ENCODE assay signal across 20 cellular contexts in the genomic region with DNA sequence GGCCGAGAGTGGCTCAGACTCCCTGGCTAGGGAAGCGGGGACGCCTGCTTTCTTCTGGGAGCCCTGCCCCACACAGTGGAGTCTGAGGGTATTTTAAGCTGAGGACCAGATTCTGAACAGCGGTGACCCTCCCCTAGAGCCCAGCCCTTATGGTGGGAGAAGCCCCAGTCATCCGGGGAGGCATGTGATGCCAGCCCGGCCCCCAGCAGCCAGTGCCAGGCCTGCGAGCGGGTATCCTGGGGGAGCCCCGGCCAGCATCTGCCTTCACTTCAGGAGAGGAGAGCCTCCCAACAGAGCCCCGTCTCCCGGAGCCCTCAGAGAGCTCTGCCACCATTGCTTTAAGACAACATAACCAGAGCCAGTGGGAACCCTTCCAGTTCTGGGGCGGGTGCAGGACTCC. TPM values are rescaled to one million over a fixed set of nuclear protein-coding genes. Genes with fewer than 3 reads are reported as not detected.
DNase-seq lines count a peak whose midpoint lies in the region; ATAC-seq and TF ChIP-seq lines count a peak whose summit lies in the region.
"Had no signal": no experiment of that assay in that cellular context is flagged by ENCODE, and none has a peak within 500 bp of the region (broad histone marks: within the 10 kb centered on the region; RNA-seq: fewer than 3 reads in every experiment).

No MANE protein-coding gene starts in this region.

- H3K4me1 ChIP-seq in SK-N-SH (ENCODE audit: control insufficient read depth in 1 of 2, insufficient read depth in 2 of 2, low read depth in 1 of 2, low read length in 1 of 2), result no peaks in the 10 kb centered on the region
- H3K4me1 ChIP-seq in Panc1 (ENCODE audit: control insufficient read depth, insufficient read depth, low read length), result peaks cover 15% of the 10 kb centered on the region
- H3K4me1 ChIP-seq in osteoblast (ENCODE audit: insufficient read depth, low read length), result no peaks in the 10 kb centered on the region

- TF ChIP-seq CTCF in SK-N-SH (IDR thresholded peaks at IDR 0.05) (no peak), Panc1 (IDR thresholded peaks at IDR 0.05) (no peak), osteoblast (IDR thresholded peaks at IDR 0.05; ENCODE audit: extremely low read depth, low read depth, low read length) (no peak)

- no peak for TF ChIP-seq EP300 in SK-N-SH (IDR thresholded peaks at IDR 0.05; ENCODE audit: borderline replicate concordance in 1 of 2, low read depth in 1 of 2, low read length in 1 of 2)

- H3K79me2 ChIP-seq in SK-N-SH (ENCODE audit: insufficient read depth) (no peaks in the 10 kb centered on the region), osteoblast (ENCODE audit: insufficient read depth, low read length) (no peaks in the 10 kb centered on the region)

- no peak overlapping the region for H2AFZ ChIP-seq in SK-N-SH (ENCODE audit: low read depth)
- no peak overlapping the region for H2AFZ ChIP-seq in osteoblast (ENCODE audit: low read length)

- no peak for TF ChIP-seq RAD21 in SK-N-SH (IDR thresholded peaks at IDR 0.05; ENCODE audit: low read length)

- H3F3A ChIP-seq in SK-N-SH (replicated peaks; ENCODE audit: insufficient read depth), result no peaks in the 10 kb centered on the region

- H3K4me2 ChIP-seq in SK-N-SH (no peak overlapping the region), osteoblast (ENCODE audit: insufficient read depth, low read length) (no peak overlapping the region)

- no peak for ATAC-seq in SK-N-SH treated with all-trans-retinoic acid at 6 μM for 48 hours
- no peak for ATAC-seq in Panc1
- no peak for ATAC-seq in GM19397 (IDR thresholded peaks at IDR 0.05; ENCODE audit: unreplicated experiment)
- ATAC-seq: HCT116 had no signal

- H3K27me3 ChIP-seq in SK-N-SH (ENCODE audit: insufficient read depth) (no peaks in the 10 kb centered on the region), Panc1 (ENCODE audit: control insufficient read depth, insufficient read depth, low read length) (no peaks in the 10 kb centered on the region), osteoblast (ENCODE audit: insufficient read depth, low read length) (no peaks in the 10 kb centered on the region)

- H3K4me3 Mint-ChIP-seq in dendritic cell treated with granulocyte-macrophage colony-stimulating factor and Interleukin-4, amounts not matched to agents 40 ng/mL and 50 ng/mL, for 4 days, result no peak overlapping the region
- H3K4me3 Mint-ChIP-seq: CD4-positive, alpha-beta memory T cell; H9; HFFc6 had no signal

- no TSS peak for BruUV-seq in Panc1 (replicated peaks; lab: Mats Ljungman, UMichigan)

- intact Hi-C loops in Panc1 (cut with micrococcal nuclease; ENCODE audit: unreplicated experiment), result no loop called here
- intact Hi-C loops in dendritic cell treated with granulocyte-macrophage colony-stimulating factor and Interleukin-4, amounts not matched to agents 40 ng/mL and 50 ng/mL, for 4 days (cut with micrococcal nuclease), result no loop called here

- H4K20me1 ChIP-seq in SK-N-SH (ENCODE audit: insufficient read depth) (no peaks in the 10 kb centered on the region), osteoblast (ENCODE audit: insufficient read depth, low read length) (no peaks in the 10 kb centered on the region)

- H3K27ac Mint-ChIP-seq in dendritic cell treated with granulocyte-macrophage colony-stimulating factor and Interleukin-4, amounts not matched to agents 40 ng/mL and 50 ng/mL, for 4 days, result peak overlapping the region; percentile 55
- H3K27ac Mint-ChIP-seq: CD4-positive, alpha-beta memory T cell; H9; HFFc6 had no signal

- H3K9me3 ChIP-seq in SK-N-SH (no peaks in the 10 kb centered on the region), Panc1 (ENCODE audit: control insufficient read depth, insufficient read depth, low read depth, low read length) (no peaks in the 10 kb centered on the region), osteoblast (ENCODE audit: low read depth, low read length) (no peaks in the 10 kb centered on the region)

- no peaks in the 10 kb centered on the region for H3K9me3 Mint-ChIP-seq in dendritic cell treated with granulocyte-macrophage colony-stimulating factor and Interleukin-4, amounts not matched to agents 40 ng/mL and 50 ng/mL, for 4 days

- POLR2A ChIA-PET in SK-N-SH (lab: Yijun Ruan, JAX), result no interaction called here
- POLR2A ChIA-PET in Panc1 (lab: Charles Lee), result no interaction called here

- H3K9ac ChIP-seq in SK-N-SH, result no peak overlapping the region

- no peak overlapping the region for H3K27ac ChIP-seq in SK-N-SH (ENCODE audit: low read depth in 2 of 2, low read length in 1 of 2)
- peak overlapping the region; percentile 42; the same call in 1 of the 2 replicates for H3K27ac ChIP-seq in Panc1 (ENCODE audit: low read length)
- no peak overlapping the region for H3K27ac ChIP-seq in osteoblast (ENCODE audit: low read depth, low read length)
- H3K27ac ChIP-seq: 22Rv1 had no signal

- DNase-seq in SK-N-SH (peak; percentile 40), Panc1 (ENCODE audit: low read depth, low spot score) (no peak), osteoblast (ENCODE audit: insufficient read length, low spot score, missing footprints) (peak; percentile 55), epidermal melanocyte (ENCODE audit: insufficient read length, low spot score) (no peak), retina (no peak)
- DNase-seq: C1 segment of cervical spinal cord; Calu3; CD4-positive, alpha-beta memory T cell; COR-L47; DMS53; DMS79 treated with DMSO at 0.1 percent for 48 hours; GF-D8; GOT3; H9; HFFc6 had no signal

- H3K27me3 Mint-ChIP-seq in dendritic cell treated with granulocyte-macrophage colony-stimulating factor and Interleukin-4, amounts not matched to agents 40 ng/mL and 50 ng/mL, for 4 days, result peaks cover 11% of the 10 kb centered on the region

- no peaks in the 10 kb centered on the region for H3K36me3 Mint-ChIP-seq in dendritic cell treated with granulocyte-macrophage colony-stimulating factor and Interleukin-4, amounts not matched to agents 40 ng/mL and 50 ng/mL, for 4 days (ENCODE audit: low read depth)
- H3K36me3 Mint-ChIP-seq: CD4-positive, alpha-beta memory T cell had no signal

- no peaks in the 10 kb centered on the region for H3K36me3 ChIP-seq in SK-N-SH (replicated peaks in 1 of 2; ENCODE audit: control insufficient read depth in 1 of 2, insufficient read depth in 2 of 2, low read length in 1 of 2)
- H3K36me3 ChIP-seq in Panc1 (ENCODE audit: control insufficient read depth, insufficient read depth, low read length), result no peaks in the 10 kb centered on the region
- no peaks in the 10 kb centered on the region for H3K36me3 ChIP-seq in osteoblast (ENCODE audit: insufficient read depth, low read length)

- H3K4me1 Mint-ChIP-seq in dendritic cell treated with granulocyte-macrophage colony-stimulating factor and Interleukin-4, amounts not matched to agents 40 ng/mL and 50 ng/mL, for 4 days (ENCODE audit: low read depth), result peaks cover 52% of the 10 kb centered on the region

- CTCF ChIA-PET in SK-N-SH (lab: Yijun Ruan, JAX), result interaction anchor here (1.4 kb wide), 1 partner anchor 22 kb away, joined by 4 read pairs; no protein-coding TSS in a partner anchor
- CTCF ChIA-PET in Panc1 (lab: Charles Lee), result no interaction called here

- no peak overlapping the region for H3K4me3 ChIP-seq in SK-N-SH (ENCODE audit: low read depth in 2 of 2, low read length in 1 of 2)
- H3K4me3 ChIP-seq in Panc1 (ENCODE audit: low read depth in 2 of 2, low read length in 2 of 2), result no peak overlapping the region
- H3K4me3 ChIP-seq in osteoblast (ENCODE audit: insufficient read depth, low read length), result no peak overlapping the region

- WGBS in SK-N-SH (ENCODE audit: low lambda C conversion rate), result 75% methylated on average over 7 of the region's 12 CpGs

- in situ Hi-C loops in Panc1 (cut with HindIII; ENCODE audit: low pct_unique_long_range_greater_than_20kb, low sequenced_read_pairs), result no loop called here

- no peaks in the 10 kb centered on the region for H3K9me2 ChIP-seq in SK-N-SH

TF ChIP-seq in SK-N-SH, 30 proteins besides CTCF, POLR2A, EP300 and RAD21 (continues in another document):
- TF ChIP-seq NFIC (IDR thresholded peaks at IDR 0.05; ENCODE audit: borderline replicate concordance), result no peak
- TF ChIP-seq, protein P1, sequence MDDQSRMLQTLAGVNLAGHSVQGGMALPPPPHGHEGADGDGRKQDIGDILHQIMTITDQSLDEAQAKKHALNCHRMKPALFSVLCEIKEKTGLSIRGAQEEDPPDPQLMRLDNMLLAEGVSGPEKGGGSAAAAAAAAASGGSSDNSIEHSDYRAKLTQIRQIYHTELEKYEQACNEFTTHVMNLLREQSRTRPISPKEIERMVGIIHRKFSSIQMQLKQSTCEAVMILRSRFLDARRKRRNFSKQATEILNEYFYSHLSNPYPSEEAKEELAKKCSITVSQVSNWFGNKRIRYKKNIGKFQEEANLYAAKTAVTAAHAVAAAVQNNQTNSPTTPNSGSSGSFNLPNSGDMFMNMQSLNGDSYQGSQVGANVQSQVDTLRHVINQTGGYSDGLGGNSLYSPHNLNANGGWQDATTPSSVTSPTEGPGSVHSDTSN (IDR thresholded peaks at IDR 0.05), result no peak

TF ChIP-seq in SK-N-SH treated with all-trans-retinoic acid at 6 μM for 48 hours, 23 proteins besides CTCF, POLR2A, EP300 and RAD21:
- no peak for TF ChIP-seq ZFP3 (CRISPR knock-in tag; IDR thresholded peaks at IDR 0.05)

RNA-seq across cellular contexts. Expression of gene DNAJB6, which starts 41.5 kb away (rescaled TPM):
- 176 and 185 TPM in 2 replicates for polyA plus RNA-seq in SK-N-SH (2012; rRNA removed)
- polyA plus RNA-seq in SK-N-SH (2012; cell fraction: cytosol; rRNA removed), result 211 and 219 TPM in 2 replicates
- 138 and 185 TPM in 2 replicates for polyA plus RNA-seq in SK-N-SH (2012; cell fraction: nucleus; rRNA removed)
- total RNA-seq in Panc1 (2021; ENCODE audit: unreplicated experiment), result 201 TPM
- 278 TPM for polyA plus RNA-seq in Panc1 (2012; ENCODE audit: insufficient read length)
- total RNA-seq in osteoblast, result 84.3 and 84.7 TPM in 2 replicates

Comparison
In these comparisons a context has a peak if more than half of its experiments do, and no peak if none do; other contexts are left out.
1. DNase-seq: peak in SK-N-SH (single experiment) and osteoblast (single experiment); none in Panc1 (single experiment), epidermal melanocyte (single experiment) and retina (single experiment).